In the genomic region with DNA sequence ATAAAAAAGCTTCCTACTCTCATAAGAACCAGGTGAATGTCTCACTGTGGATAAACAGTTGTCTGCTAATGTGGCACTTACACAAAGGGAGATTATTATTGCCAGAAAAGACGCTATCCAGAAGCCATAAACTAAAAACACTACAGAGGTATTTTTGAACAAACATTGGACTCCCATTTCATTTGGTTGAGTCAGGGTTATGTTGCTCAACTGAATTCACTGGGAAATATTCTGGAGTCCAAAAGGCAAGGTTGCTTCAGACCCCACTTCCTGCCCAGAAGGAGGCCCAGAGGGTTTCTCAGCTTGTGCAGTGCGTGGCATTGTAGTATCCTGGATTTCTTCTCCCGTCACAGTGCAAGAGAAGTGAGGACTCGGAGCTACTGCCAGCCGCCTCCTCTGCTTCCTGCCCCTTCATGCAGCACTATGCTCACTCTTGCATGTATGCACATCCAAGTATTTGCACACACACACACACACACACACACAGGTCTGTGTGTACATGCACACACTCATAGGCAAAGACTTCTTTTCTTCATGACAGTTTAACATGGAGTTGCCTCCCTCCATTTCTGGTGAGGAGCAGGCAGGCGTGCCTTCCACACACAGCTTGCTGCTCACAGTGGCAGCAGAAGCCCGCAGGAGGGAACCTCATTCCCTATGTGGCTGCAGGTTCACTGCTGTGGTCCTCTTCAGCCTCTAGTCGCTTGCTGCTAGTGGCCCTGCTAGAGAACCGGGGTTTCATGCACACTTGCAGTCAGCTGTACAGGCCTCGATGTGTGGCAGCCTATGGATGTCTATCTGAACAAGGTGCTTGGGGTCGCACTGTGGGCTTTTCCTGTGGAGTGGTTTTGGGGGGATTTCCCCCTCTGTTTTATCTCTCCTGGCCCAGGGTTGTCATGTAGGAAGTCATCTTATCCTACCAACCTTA, we compare ENCODE assay signal across 8 cellular contexts. TPM values are rescaled to one million over a fixed set of nuclear protein-coding genes. Genes with fewer than 3 reads are reported as not detected.
DNase-seq lines count a peak whose midpoint lies in the region; ATAC-seq and TF ChIP-seq lines count a peak whose summit lies in the region.

No MANE protein-coding gene starts in this region.

- H3K9me3 Mint-ChIP-seq in CD14-positive monocyte (peaks cover 0 to 3% (median 0%) of the 10 kb centered on the region in 7 donors), nephron progenitor cell (no peaks in the 10 kb centered on the region)

- H3K36me3 Mint-ChIP-seq in CD14-positive monocyte = peaks cover 47 to 90% of the 10 kb centered on the region in 2 donors
- peaks cover 70% of the 10 kb centered on the region for H3K36me3 Mint-ChIP-seq in nephron progenitor cell (ENCODE audit: low read depth)

- H3K27me3 ChIP-seq in MG63 (no peaks in the 10 kb centered on the region), brain microvascular endothelial cell (replicated peaks) (no peaks in the 10 kb centered on the region)

- H3K4me1 Mint-ChIP-seq in CD14-positive monocyte (peaks cover 40% of the 10 kb centered on the region), nephron progenitor cell (no peaks in the 10 kb centered on the region)

- H3K36me3 ChIP-seq in MG63 (peaks cover 43% of the 10 kb centered on the region), brain microvascular endothelial cell (replicated peaks) (peaks cover 23% of the 10 kb centered on the region)

- H3K27ac Mint-ChIP-seq in CD14-positive monocyte (peak overlapping the region; percentile 74 to 90 (median 82)), nephron progenitor cell (peak overlapping the region; percentile 93)

- intact Hi-C loops in CD14-positive monocyte (cut with micrococcal nuclease) = loop anchor here (5.0 kb wide), 1 partner anchor 37 kb away; no protein-coding TSS in a partner anchor

- peak overlapping the region; percentile 73 for H3K27ac ChIP-seq in brain microvascular endothelial cell

- no peak for DNase-seq in CD14-positive monocyte (ENCODE audit: low spot score)
- DNase-seq in MG63 = peak; percentile 19
- DNase-seq in brain microvascular endothelial cell = peak; percentile 86
- DNase-seq in nephron progenitor cell = no peak
- no peak for DNase-seq in nucleus accumbens (lab: John Stamatoyannopoulos, UW)
- DNase-seq in NCI-H748 (lab: John Stamatoyannopoulos, UW; ENCODE audit: unreplicated experiment) = no peak
- no peak for DNase-seq in GM13977 (ENCODE audit: low spot score)

- TF ChIP-seq CTCF in CD14-positive monocyte (IDR thresholded peaks at IDR 0.05) = no peak
- TF ChIP-seq CTCF in brain microvascular endothelial cell (IDR thresholded peaks at IDR 0.05; ENCODE audit: low read depth, low read length, missing control alignments) = no peak
- TF ChIP-seq CTCF in nephron progenitor cell (IDR thresholded peaks at IDR 0.05) = no peak
- no peak for TF ChIP-seq CTCF in GM13977 (IDR thresholded peaks at IDR 0.05; ENCODE audit: extremely low read depth, insufficient read depth, missing control alignments)

- no peaks in the 10 kb centered on the region for H3K9me3 ChIP-seq in MG63

- peaks cover 0 to 3% (median 0%) of the 10 kb centered on the region in 3 donors for H3K27me3 Mint-ChIP-seq in CD14-positive monocyte (ENCODE audit: low read depth in 3 of 3)
- no peaks in the 10 kb centered on the region for H3K27me3 Mint-ChIP-seq in nephron progenitor cell (ENCODE audit: low read depth, poor library complexity)

- H3K4me3 Mint-ChIP-seq in CD14-positive monocyte = peak overlapping the region; percentile 21 to 78
- no peak overlapping the region for H3K4me3 Mint-ChIP-seq in nephron progenitor cell

- in situ Hi-C loops in brain microvascular endothelial cell (cut with HindIII; ENCODE audit: low pct_ligation_motif_present, low sequenced_read_pairs) (no loop called here), GM13977 (cut with MboI; ENCODE audit: low pct_unique_long_range_greater_than_20kb, low sequenced_read_pairs, unreplicated experiment) (no loop called here)

- H3K4me3 ChIP-seq in MG63 (no peak overlapping the region), brain microvascular endothelial cell (ENCODE audit: low read depth, low read length) (no peak overlapping the region)

- ATAC-seq in HG03139 (IDR thresholded peaks at IDR 0.05; ENCODE audit: unreplicated experiment) = no peak

RNA-seq across cellular contexts. Expression of gene DENND10, which starts 10.2 kb away (rescaled TPM):
- 100 to 1,000 TPM; 141 to 188 TPM for polyA plus RNA-seq in CD14-positive monocyte
- 24.4 and 34.0 TPM in 2 replicates for total RNA-seq in MG63 (2014; rRNA removed; shearing (Covaris generic); ENCODE audit: low replicate concordance)

RNA-seq across cellular contexts. Expression of gene EIF3A, which starts 33.5 kb away (rescaled TPM):
- 10 to 100 TPM; 24.2 to 49.1 TPM for polyA plus RNA-seq in CD14-positive monocyte
- 31.1 and 54.9 TPM in 2 replicates for total RNA-seq in MG63 (2014; rRNA removed; shearing (Covaris generic); ENCODE audit: low replicate concordance)

RNA-seq across cellular contexts. Expression of gene SFXN4, which starts 51.4 kb away (rescaled TPM):
- polyA plus RNA-seq in CD14-positive monocyte = 10 to 100 TPM; 18.3 to 20.4 TPM
- total RNA-seq in MG63 (2014; rRNA removed; shearing (Covaris generic); ENCODE audit: low replicate concordance) = 24.4 and 28.6 TPM in 2 replicates

Comparison
In these comparisons a context has a peak if more than half of its experiments do, and no peak if none do; other contexts are left out.
1. DNase-seq: peak in MG63 (single experiment) and brain microvascular endothelial cell (single experiment); none in CD14-positive monocyte (single experiment), nephron progenitor cell (single experiment), nucleus accumbens (0 of 56), NCI-H748 (single experiment) and GM13977 (single experiment).